In genomic region chr22:46053563-46054090, GRCh38 we compare ENCODE assay signal across 8 cellular contexts.
DNase-seq lines count a peak whose midpoint lies in the region; ATAC-seq and TF ChIP-seq lines count a peak whose summit lies in the region.

No MANE protein-coding gene starts in this region.

- ATAC-seq in thoracic aorta (ENCODE audit: insufficient number of reproducible peaks, low FRiP score, low read depth) (peak; percentile 36), HG03139 (IDR thresholded peaks at IDR 0.05; ENCODE audit: unreplicated experiment) (no peak)

- H3K27ac Mint-ChIP-seq in Caco-2 (ENCODE audit: unreplicated experiment), result no peak overlapping the region

- TF ChIP-seq CTCF in Caco-2 (IDR thresholded peaks at IDR 0.05; ENCODE audit: insufficient read depth in 1 of 2, low read depth in 1 of 2, low read length in 1 of 2, severe bottlenecking in 1 of 2, unreplicated experiment in 1 of 2), result no peak
- TF ChIP-seq CTCF in LNCaP clone FGC (IDR thresholded peaks at IDR 0.05; ENCODE audit: control insufficient read depth, extremely low read depth, insufficient read depth), result no peak
- TF ChIP-seq CTCF in thoracic aorta (IDR thresholded peaks at IDR 0.05), result no peak

- no peaks in the 10 kb centered on the region for H3K9me3 Mint-ChIP-seq in Caco-2 (ENCODE audit: unreplicated experiment)

- H3K27me3 ChIP-seq in Caco-2 (replicated peaks; ENCODE audit: control insufficient read depth, insufficient read depth, low read length) (no peaks in the 10 kb centered on the region), thoracic aorta (replicated peaks; ENCODE audit: insufficient read depth) (no peaks in the 10 kb centered on the region)

- H3K4me3 Mint-ChIP-seq in Caco-2 (ENCODE audit: unreplicated experiment), result peak overlapping the region; percentile 43

- no peaks in the 10 kb centered on the region for H3K36me3 Mint-ChIP-seq in Caco-2 (ENCODE audit: insufficient read depth, unreplicated experiment)

- H3K27me3 Mint-ChIP-seq in Caco-2 (ENCODE audit: insufficient read depth, unreplicated experiment), result no peaks in the 10 kb centered on the region

- intact Hi-C loops in Caco-2 (cut with micrococcal nuclease; ENCODE audit: unreplicated experiment), result no loop called here

- no TSS peak for BruUV-seq in Caco-2 (replicated peaks; lab: Mats Ljungman, UMichigan)

- H3K36me3 ChIP-seq in Caco-2 (ENCODE audit: control insufficient read depth, insufficient read depth, low read length) (no peaks in the 10 kb centered on the region), thoracic aorta (no peaks in the 10 kb centered on the region)

- CTCF ChIA-PET in Caco-2 (lab: Charles Lee), result interaction anchor here (0.7 to 1.2 kb wide), 2 partner anchors 53 to 63 kb away, joined by 3 to 6 read pairs; no protein-coding TSS in a partner anchor

- H3K4me3 ChIP-seq in Caco-2 (ENCODE audit: low read depth, low read length), result no peak overlapping the region
- peak overlapping the region; percentile 59 for H3K4me3 ChIP-seq in LNCaP clone FGC (ENCODE audit: low read depth, low read length)
- H3K4me3 ChIP-seq in thoracic aorta, result peak overlapping the region; percentile 80

- no peaks in the 10 kb centered on the region for H3K9me3 ChIP-seq in Caco-2
- H3K9me3 ChIP-seq in thoracic aorta, result no peaks in the 10 kb centered on the region

- peak overlapping the region; percentile 97 for H3K27ac ChIP-seq in thoracic aorta

- no peaks in the 10 kb centered on the region for H3K4me1 Mint-ChIP-seq in Caco-2 (ENCODE audit: low read depth, unreplicated experiment)

- no peaks in the 10 kb centered on the region for H3K4me1 ChIP-seq in Caco-2
- peaks cover 29 to 82% of the 10 kb centered on the region in 2 donors for H3K4me1 ChIP-seq in thoracic aorta (ENCODE audit: control insufficient read depth in 1 of 2, low read depth in 2 of 2)

- POLR2A ChIA-PET in Caco-2 (lab: Charles Lee), result no interaction called here

- peak in 1 of 2 experiments; percentile 5 for DNase-seq in Caco-2
- no peak for DNase-seq in LNCaP clone FGC (ENCODE audit: low read depth)
- DNase-seq in activated CD4-positive, alpha-beta T cell treated with anti-CD3 and anti-CD28 coated beads, Interleukin-2, amount 50 U/mL, for 24 hours (ENCODE audit: low read depth in 1 of 2, low spot score in 1 of 2), result peak; percentile 23 to 48
- DNase-seq in effector CD8-positive, alpha-beta T cell (lab: John Stamatoyannopoulos, UW), result peak; percentile 47
- DNase-seq in midbrain (lab: John Stamatoyannopoulos, UW), result peak; percentile 89
- no peak for DNase-seq in thoracic aorta (ENCODE audit: low spot score)
- DNase-seq in 8988T, result no peak

Comparison
In these comparisons a context has a peak if more than half of its experiments do, and no peak if none do; other contexts are left out.
1. DNase-seq: peak in activated CD4-positive, alpha-beta T cell treated with anti-CD3 and anti-CD28 coated beads, Interleukin-2, amount 50 U/mL, for 24 hours (2 of 2), effector CD8-positive, alpha-beta T cell (single experiment) and midbrain (single experiment); none in LNCaP clone FGC (single experiment), thoracic aorta (single experiment) and 8988T (single experiment).